ENCODE assay signal across 7 cellular contexts in genomic region chr1:27152004-27152828, GRCh38. TPM values are rescaled to one million over a fixed set of nuclear protein-coding genes. Genes with fewer than 3 reads are reported as not detected.
A peak's percentile ranks its signal among the peaks of the same experiment; 100 is the strongest.
DNase-seq lines count a peak whose midpoint lies in the region; ATAC-seq and TF ChIP-seq lines count a peak whose summit lies in the region.

No MANE protein-coding gene starts in this region.

- H3K4me3 ChIP-seq in subcutaneous abdominal adipose tissue (ENCODE audit: low read depth in 1 of 5, low read length in 5 of 5) (peak overlapping the region; percentile 22 to 89 (median 75)), aorta (ENCODE audit: low read length in 2 of 2) (no peak overlapping the region)
- H3K4me3 ChIP-seq in effector memory CD4-positive, alpha-beta T cell (ENCODE audit: insufficient read depth, low read depth, low read length, poor library complexity, severe bottlenecking), result no peak overlapping the region

- H3K9me3 Mint-ChIP-seq in HFFc6 (no peaks in the 10 kb centered on the region; the same call in 1 of the 2 replicates), immature natural killer cell (no peaks in the 10 kb centered on the region)
- H3K9me3 Mint-ChIP-seq in activated naive CD8-positive, alpha-beta T cell (ENCODE audit: low read depth), result no peaks in the 10 kb centered on the region

- WGBS in aorta, 2 donors, result 26 to 29% methylated on average over 7 of the region's 7 CpGs

- intact Hi-C loops in aorta (cut with DNase I), result no loop called here

- H3K36me3 ChIP-seq in subcutaneous abdominal adipose tissue (ENCODE audit: control insufficient read depth in 5 of 5, insufficient read depth in 5 of 5, low read length in 5 of 5) (no peaks in the 10 kb centered on the region), aorta (ENCODE audit: control insufficient read depth in 1 of 2, insufficient read depth in 2 of 2, low read length in 1 of 2) (no peaks in the 10 kb centered on the region)
- no peaks in the 10 kb centered on the region for H3K36me3 ChIP-seq in effector memory CD4-positive, alpha-beta T cell (ENCODE audit: control insufficient read depth, insufficient read depth, low read length)

- ATAC-seq in aorta (ENCODE audit: low FRiP score), result no peak

- H3K9me3 ChIP-seq in subcutaneous abdominal adipose tissue (ENCODE audit: control insufficient read depth in 5 of 5, low read length in 5 of 5) (no peaks in the 10 kb centered on the region), aorta (ENCODE audit: control insufficient read depth, low read length) (no peaks in the 10 kb centered on the region)
- H3K9me3 ChIP-seq in effector memory CD4-positive, alpha-beta T cell (ENCODE audit: control insufficient read depth, low read length), result no peaks in the 10 kb centered on the region

- no peak for TF ChIP-seq CTCF in HFFc6 (IDR thresholded peaks at IDR 0.05)

- H3K36me3 Mint-ChIP-seq in HFFc6 (ENCODE audit: low read depth), result peaks cover 4% of the 10 kb centered on the region; the same call in 1 of the 2 replicates
- H3K36me3 Mint-ChIP-seq in activated naive CD8-positive, alpha-beta T cell, result no peaks in the 10 kb centered on the region
- H3K36me3 Mint-ChIP-seq in immature natural killer cell, result peaks cover 0 to 3% (median 0%) of the 10 kb centered on the region in 3 donors

- H3K27ac ChIP-seq in subcutaneous abdominal adipose tissue (ENCODE audit: low read depth, low read length), result peak overlapping the region; percentile 82
- no peak overlapping the region for H3K27ac ChIP-seq in effector memory CD4-positive, alpha-beta T cell (ENCODE audit: insufficient read depth, low read length, poor library complexity, severe bottlenecking)
- no peak overlapping the region for H3K27ac ChIP-seq in aorta (ENCODE audit: low read depth in 1 of 2, low read length in 2 of 2)

- H3K4me1 Mint-ChIP-seq in HFFc6 (ENCODE audit: low read depth) (peaks cover 56% of the 10 kb centered on the region), immature natural killer cell (peaks cover 59 to 75% of the 10 kb centered on the region in 2 donors)
- peaks cover 71% of the 10 kb centered on the region for H3K4me1 Mint-ChIP-seq in activated naive CD8-positive, alpha-beta T cell (ENCODE audit: low read depth)

- H3K27me3 ChIP-seq in subcutaneous abdominal adipose tissue (ENCODE audit: control insufficient read depth in 5 of 5, insufficient read depth in 4 of 5, low read length in 5 of 5) (peaks cover 0 to 3% (median 0%) of the 10 kb centered on the region in 5 donors), aorta (ENCODE audit: control insufficient read depth in 1 of 2, insufficient read depth in 2 of 2, low read length in 1 of 2) (no peaks in the 10 kb centered on the region)
- no peaks in the 10 kb centered on the region for H3K27me3 ChIP-seq in effector memory CD4-positive, alpha-beta T cell (replicated peaks; ENCODE audit: control insufficient read depth, insufficient read depth, low read length, poor library complexity, severe bottlenecking)

- DNase-seq in HFFc6, result no peak
- DNase-seq in immature natural killer cell, result no peak
- no peak for DNase-seq in effector memory CD4-positive, alpha-beta T cell
- no peak for DNase-seq in aorta
- DNase-seq in glomerular visceral epithelial cell (ENCODE audit: extremely low spot score), result no peak

- H3K27ac Mint-ChIP-seq in HFFc6 (peak overlapping the region; percentile 77), immature natural killer cell (peak overlapping the region in 5 of 6 donors; percentile 38 to 98 (median 82))
- peak overlapping the region; percentile 34 for H3K27ac Mint-ChIP-seq in activated naive CD8-positive, alpha-beta T cell

- H3K27me3 Mint-ChIP-seq in HFFc6 (ENCODE audit: insufficient read depth), result peaks cover 2% of the 10 kb centered on the region; the same call in 1 of the 2 replicates
- H3K27me3 Mint-ChIP-seq in activated naive CD8-positive, alpha-beta T cell, result no peaks in the 10 kb centered on the region
- peaks cover 0 to 9% (median 0%) of the 10 kb centered on the region in 3 donors for H3K27me3 Mint-ChIP-seq in immature natural killer cell (ENCODE audit: low read depth in 3 of 3)

- peak overlapping the region; percentile 30 to 92 (median 63) for H3K9ac ChIP-seq in subcutaneous abdominal adipose tissue (ENCODE audit: low read length in 5 of 5)

- H3K4me1 ChIP-seq in subcutaneous abdominal adipose tissue (ENCODE audit: control insufficient read depth in 5 of 5, insufficient read depth in 5 of 5, low read length in 5 of 5), result peaks cover 27 to 61% (median 49%) of the 10 kb centered on the region in 5 donors
- peaks cover 34% of the 10 kb centered on the region for H3K4me1 ChIP-seq in effector memory CD4-positive, alpha-beta T cell (ENCODE audit: control insufficient read depth, insufficient read depth, low read length, poor library complexity, severe bottlenecking)
- H3K4me1 ChIP-seq in aorta (ENCODE audit: control insufficient read depth in 1 of 2, insufficient read depth in 2 of 2, low read length in 2 of 2), result no peaks in the 10 kb centered on the region

- H3K4me3 Mint-ChIP-seq in HFFc6, result peak overlapping the region; percentile 93
- peak overlapping the region; percentile 91 for H3K4me3 Mint-ChIP-seq in activated naive CD8-positive, alpha-beta T cell
- peak overlapping the region; percentile 88 to 92 (median 89) for H3K4me3 Mint-ChIP-seq in immature natural killer cell

RNA-seq across cellular contexts. Expression of gene SLC9A1, which starts 2.7 kb away (rescaled TPM):
- 10 to 100 TPM; 37.1 to 51.0 (median 44.7) TPM for total RNA-seq in HFFc6 (2021; fragmentation: NEBNext Ultra II Directional; extraction: Animal tissue kit (Norgen Biotek cat#: 25700))
- polyA plus RNA-seq in immature natural killer cell, result 10 to 100 TPM in 1 of 3 donors, 1 to 10 TPM in 2; 3.2 to 17.3 (median 3.7) TPM
- total RNA-seq in aorta, result 10 to 100 TPM; 17.6 to 24.9 TPM
- polyA plus RNA-seq in aorta, result 10 to 100 TPM in 1 of 2 donors, 1 to 10 TPM in 1; 4.5 to 10.1 TPM

Comparison
In these comparisons a context has a peak if more than half of its experiments do, and no peak if none do; other contexts are left out.
1. H3K4me3 ChIP-seq: peak in subcutaneous abdominal adipose tissue (5 of 5); none in effector memory CD4-positive, alpha-beta T cell (single experiment) and aorta (0 of 2).
2. Peak in every context shown above with its lines, with median percentiles within 50 percentile points of each other: H3K27ac Mint-ChIP-seq and H3K4me3 Mint-ChIP-seq.